In the genomic region with DNA sequence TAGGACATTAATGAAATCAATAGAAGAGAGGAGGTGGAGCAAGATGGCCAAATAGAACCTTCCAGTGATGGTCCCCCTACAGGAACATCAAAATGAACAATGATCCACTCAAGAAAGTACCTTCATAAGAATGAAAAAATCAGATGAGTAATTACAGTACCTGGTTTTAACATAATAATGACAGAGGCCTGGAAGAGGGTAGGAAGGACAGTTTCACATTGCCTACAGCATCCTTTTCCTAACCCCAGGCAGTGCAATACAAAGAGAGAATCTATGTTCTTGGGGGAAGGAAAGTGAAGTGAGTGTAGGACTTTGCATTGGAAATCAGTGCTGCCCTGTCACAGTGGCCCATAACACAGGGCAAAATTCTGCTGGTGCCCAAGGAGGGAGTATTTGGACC, we compare ENCODE assay signal across 23 cellular contexts.
DNase-seq lines count a peak whose midpoint lies in the region; ATAC-seq and TF ChIP-seq lines count a peak whose summit lies in the region.
"Had no signal": no experiment of that assay in that cellular context is flagged by ENCODE, and none has a peak within 500 bp of the region (broad histone marks: within the 10 kb centered on the region; RNA-seq: fewer than 3 reads in every experiment).

No MANE protein-coding gene starts in this region.

- peaks cover 4 to 7% of the 10 kb centered on the region in 2 donors for H3K9me3 Mint-ChIP-seq in activated T-cell treated with anti-CD3 and anti-CD28 coated beads, Interleukin-2, amount 50 U/mL, for 72 hours
- peaks cover 13 to 18% of the 10 kb centered on the region in 2 donors for H3K9me3 Mint-ChIP-seq in stimulated activated naive CD8-positive, alpha-beta T cell treated with anti-CD3 and anti-CD28 coated beads, Interleukin-15, amount 100 ng/mL, for 72 hours

- no peaks in the 10 kb centered on the region for H3K36me3 ChIP-seq in hepatocyte (replicated peaks; ENCODE audit: insufficient read depth, low read depth)
- H3K36me3 ChIP-seq: BE2C; BLaER1 treated with 17β-estradiol and CSF1 and Interleukin-3, amounts not matched to agents 10 nM and 100 nM; HAP-1 had no signal

- no peak overlapping the region for H3K4me3 ChIP-seq in hepatocyte
- H3K4me3 ChIP-seq: A549; BLaER1 treated with 17β-estradiol and CSF1 and Interleukin-3, amounts not matched to agents 10 nM and 100 nM; GM12878; GM23338; HAP-1 had no signal

- peaks cover 4 to 5% of the 10 kb centered on the region in 2 donors for H3K36me3 Mint-ChIP-seq in activated T-cell treated with anti-CD3 and anti-CD28 coated beads, Interleukin-2, amount 50 U/mL, for 72 hours (ENCODE audit: insufficient read depth in 2 of 2)
- H3K36me3 Mint-ChIP-seq: CD14-positive monocyte had no signal

- H3K27me3 Mint-ChIP-seq in activated T-cell treated with anti-CD3 and anti-CD28 coated beads, Interleukin-2, amount 50 U/mL, for 72 hours (ENCODE audit: low read depth): no peaks in the 10 kb centered on the region
- H3K27me3 Mint-ChIP-seq in stimulated activated naive CD8-positive, alpha-beta T cell treated with anti-CD3 and anti-CD28 coated beads, Interleukin-15, amount 100 ng/mL, for 72 hours: no peaks in the 10 kb centered on the region

- H3K9me3 ChIP-seq in hepatocyte (ENCODE audit: low read depth): no peaks in the 10 kb centered on the region
- H3K9me3 ChIP-seq: BE2C had no signal

- H3K27ac Mint-ChIP-seq in activated T-cell treated with anti-CD3 and anti-CD28 coated beads, Interleukin-2, amount 50 U/mL, for 72 hours: no peak overlapping the region
- no peak overlapping the region for H3K27ac Mint-ChIP-seq in stimulated activated naive CD8-positive, alpha-beta T cell treated with anti-CD3 and anti-CD28 coated beads, Interleukin-15, amount 100 ng/mL, for 72 hours
- H3K27ac Mint-ChIP-seq: CD14-positive monocyte; CD4-positive, alpha-beta T cell; CD8-positive, alpha-beta memory T cell; GM23338 had no signal

- H3K4me2 ChIP-seq in hepatocyte: no peak overlapping the region
- H3K4me2 ChIP-seq: A549; BLaER1 treated with 17β-estradiol and CSF1 and Interleukin-3, amounts not matched to agents 10 nM and 100 nM; GM23338 had no signal

- H3K27ac ChIP-seq in hepatocyte: peak overlapping the region; percentile 74
- H3K27ac ChIP-seq: A549; BLaER1 treated with 17β-estradiol and CSF1 and Interleukin-3, amounts not matched to agents 10 nM and 100 nM had no signal

- H4K20me1 ChIP-seq in hepatocyte (ENCODE audit: insufficient read depth, poor library complexity, severe bottlenecking): no peaks in the 10 kb centered on the region
- H4K20me1 ChIP-seq: BLaER1 treated with 17β-estradiol and CSF1 and Interleukin-3, amounts not matched to agents 10 nM and 100 nM had no signal

- TF ChIP-seq CTCF in hepatocyte (IDR thresholded peaks at IDR 0.05; ENCODE audit: poor library complexity): no peak

- intact Hi-C loops in left cardiac atrium (cut with DNase I): no loop called here

- no peak for DNase-seq in activated T-cell treated with anti-CD3 and anti-CD28 coated beads, Interleukin-2, amount 50 U/mL, for 72 hours
- DNase-seq in activated T-cell treated with anti-CD3 and anti-CD28 coated beads, Interleukin-2, amount 50 U/mL, for 1 hour: no peak
- no peak for DNase-seq in stimulated activated naive CD8-positive, alpha-beta T cell treated with anti-CD3 and anti-CD28 coated beads, Interleukin-15, amount 100 ng/mL, for 72 hours
- no peak for DNase-seq in stimulated activated naive CD8-positive, alpha-beta T cell treated with anti-CD3 and anti-CD28 coated beads, Interleukin-15, Interleukin-2, amounts not matched to agents 100 U/mL and 50 U/mL, for 24 hours
- DNase-seq in hepatocyte (ENCODE audit: low spot score) (no peak), left cardiac atrium (no peak)
- DNase-seq: 8988T; ACHN; AML-193; BE2C; CD4-positive, alpha-beta T cell; CD8-positive, alpha-beta memory T cell; DMS 273 treated with DMSO at 0.1 percent for 48 hours; DMS79; GDM1 had no signal

- peak; percentile 24 to 51 for ATAC-seq in activated T-cell treated with anti-CD3 and anti-CD28 coated beads, Interleukin-2, amount 50 U/mL, for 72 hours (replicated peaks in 1 of 2)
- peak; percentile 45 for ATAC-seq in stimulated activated naive CD8-positive, alpha-beta T cell treated with anti-CD3 and anti-CD28 coated beads, Interleukin-15, amount 100 ng/mL, for 72 hours
- no peak for ATAC-seq in stimulated activated naive CD8-positive, alpha-beta T cell treated with anti-CD3 and anti-CD28 coated beads, Interleukin-15, Interleukin-2, amounts not matched to agents 100 U/mL and 50 U/mL, for 24 hours
- ATAC-seq in left cardiac atrium: no peak
- ATAC-seq in GM18868 (IDR thresholded peaks at IDR 0.05; ENCODE audit: unreplicated experiment): no peak
- ATAC-seq: GM12878, GM23338 had no signal

- no peaks in the 10 kb centered on the region for H3K4me1 Mint-ChIP-seq in activated T-cell treated with anti-CD3 and anti-CD28 coated beads, Interleukin-2, amount 50 U/mL, for 72 hours (ENCODE audit: low read depth)
- H3K4me1 Mint-ChIP-seq in stimulated activated naive CD8-positive, alpha-beta T cell treated with anti-CD3 and anti-CD28 coated beads, Interleukin-15, amount 100 ng/mL, for 72 hours: no peaks in the 10 kb centered on the region
- H3K4me1 Mint-ChIP-seq: CD14-positive monocyte; CD8-positive, alpha-beta memory T cell; GM23338 had no signal

- H3K9me2 ChIP-seq in hepatocyte (replicated peaks; ENCODE audit: insufficient read depth): no peaks in the 10 kb centered on the region

- no peaks in the 10 kb centered on the region for H3K79me2 ChIP-seq in hepatocyte

- H2AFZ ChIP-seq in hepatocyte: no peak overlapping the region
- H2AFZ ChIP-seq: GM23338 had no signal

- H3K27me3 ChIP-seq in hepatocyte: no peaks in the 10 kb centered on the region
- H3K27me3 ChIP-seq: BE2C; BLaER1 treated with 17β-estradiol and CSF1 and Interleukin-3, amounts not matched to agents 10 nM and 100 nM had no signal

- H3K4me3 Mint-ChIP-seq in activated T-cell treated with anti-CD3 and anti-CD28 coated beads, Interleukin-2, amount 50 U/mL, for 72 hours: no peak overlapping the region
- H3K4me3 Mint-ChIP-seq in stimulated activated naive CD8-positive, alpha-beta T cell treated with anti-CD3 and anti-CD28 coated beads, Interleukin-15, amount 100 ng/mL, for 72 hours: no peak overlapping the region
- H3K4me3 Mint-ChIP-seq: CD14-positive monocyte; CD4-positive, alpha-beta T cell; CD8-positive, alpha-beta memory T cell; GM23338; HFFc6 had no signal

- H3K4me1 ChIP-seq in hepatocyte (ENCODE audit: insufficient read depth): peaks cover 5% of the 10 kb centered on the region
- H3K4me1 ChIP-seq: A549 had no signal

Comparison
In these comparisons a context has a peak if more than half of its experiments do, and no peak if none do; other contexts are left out.
1. ATAC-seq: peak in activated T-cell treated with anti-CD3 and anti-CD28 coated beads, Interleukin-2, amount 50 U/mL, for 72 hours (2 of 2) and stimulated activated naive CD8-positive, alpha-beta T cell treated with anti-CD3 and anti-CD28 coated beads, Interleukin-15, amount 100 ng/mL, for 72 hours (single experiment); none in stimulated activated naive CD8-positive, alpha-beta T cell treated with anti-CD3 and anti-CD28 coated beads, Interleukin-15, Interleukin-2, amounts not matched to agents 100 U/mL and 50 U/mL, for 24 hours (single experiment), left cardiac atrium (0 of 2) and GM18868 (single experiment).